15 cellular contexts compared by ENCODE assay signal in the genomic region with DNA sequence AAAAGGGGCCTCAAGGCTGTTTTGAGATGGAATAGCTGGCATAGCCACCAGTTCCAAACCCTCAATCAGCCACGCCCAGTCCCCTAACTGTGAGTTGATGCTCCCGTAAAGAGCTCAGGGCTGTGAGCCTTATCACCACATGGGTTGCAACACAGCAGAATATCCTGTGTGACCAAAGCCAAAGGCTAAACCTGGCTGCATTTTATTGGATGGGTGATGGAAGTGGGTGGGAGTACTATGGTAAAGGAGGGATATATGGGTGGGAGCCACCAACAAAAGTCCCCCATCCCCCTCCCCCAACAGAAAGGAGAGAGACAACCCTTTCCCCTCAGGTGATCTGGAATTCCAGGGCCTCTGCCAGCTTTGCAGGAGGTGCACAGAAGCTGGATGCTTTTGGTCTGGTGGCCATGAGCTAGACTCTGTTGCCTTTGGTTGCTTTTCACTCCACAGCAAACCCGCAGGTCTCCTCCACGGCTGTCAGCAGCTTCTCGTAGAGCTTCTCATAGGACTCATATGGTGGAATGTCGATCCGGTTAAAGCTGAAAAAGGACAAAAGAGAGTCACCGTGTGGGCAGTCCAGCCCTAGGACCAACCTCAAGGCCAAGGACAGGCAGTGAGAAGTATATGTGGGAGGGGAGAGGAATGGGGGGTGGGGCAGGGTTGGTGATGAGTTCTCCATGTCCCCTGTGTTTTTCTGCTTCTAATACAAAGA.
DNase-seq lines count a peak whose midpoint lies in the region; ATAC-seq, FAIRE-seq and TF ChIP-seq lines count a peak whose summit lies in the region.
"Had no signal": no experiment of that assay in that cellular context is flagged by ENCODE, and none has a peak within 500 bp of the region (broad histone marks: within the 10 kb centered on the region; RNA-seq: fewer than 3 reads in every experiment).

No MANE protein-coding gene starts in this region.

- FAIRE-seq in K562 (lab: Jason Lieb, UNC), result no peak
- FAIRE-seq: G401.6 had no signal

- 86% methylated on average over 8 of the region's 8 CpGs for WGBS in K562 (ENCODE audit: insufficient coverage, low coverage, missing lambda C conversion rate)

- H3K27me3 ChIP-seq in K562 (ENCODE audit: control insufficient read depth in 2 of 2, insufficient read depth in 2 of 2, low read length in 2 of 2) (no peaks in the 10 kb centered on the region), layer of hippocampus (ENCODE audit: control insufficient read depth, insufficient read depth, low read length) (no peaks in the 10 kb centered on the region), stomach smooth muscle (ENCODE audit: control insufficient read depth in 1 of 2, insufficient read depth in 2 of 2, low read length in 2 of 2) (no peaks in the 10 kb centered on the region), BE2C (no peaks in the 10 kb centered on the region), Karpas-422 (ENCODE audit: low read length) (no peaks in the 10 kb centered on the region)
- H3K27me3 ChIP-seq: brain microvascular endothelial cell had no signal

- no peaks in the 10 kb centered on the region for H3K9me1 ChIP-seq in K562 (ENCODE audit: control insufficient read depth, insufficient read depth, low read length)

- H3K79me2 ChIP-seq in K562 (ENCODE audit: control insufficient read depth, insufficient read depth, low read length) (no peaks in the 10 kb centered on the region), Karpas-422 (ENCODE audit: low read length) (no peaks in the 10 kb centered on the region)

- in situ Hi-C loops in K562 (cut with MboI), result no loop called here

- no TSS peak for BruUV-seq in K562 (replicated peaks; lab: Mats Ljungman, UMichigan)

- no peak overlapping the region for H3K27ac ChIP-seq in K562 (ENCODE audit: extremely low read depth, low read depth, low read length)
- peak overlapping the region; percentile 54 for H3K27ac ChIP-seq in layer of hippocampus (ENCODE audit: low read depth, low read length)
- peak overlapping the region; percentile 75 for H3K27ac ChIP-seq in stomach smooth muscle (ENCODE audit: low read length)
- H3K27ac ChIP-seq in Karpas-422 (ENCODE audit: low read length), result no peak overlapping the region
- H3K27ac ChIP-seq: brain microvascular endothelial cell had no signal

- TF ChIP-seq RAD21 in K562 (CRISPR knock-in tag; conservative IDR thresholded peaks at IDR 0.05 in 1 of 2, IDR thresholded peaks at IDR 0.05 in 1 of 2), result no peak

- CTCF ChIA-PET in K562 (lab: Yijun Ruan, JAX; ENCODE audit: low intra/inter-chr PET ratio), result no interaction called here

- intact Hi-C loops in K562 (cut with micrococcal nuclease), result no loop called here

- peak; percentile 34 for DNase-seq in MV-4-11 (lab: John Stamatoyannopoulos, UW)
- no peak for DNase-seq in K562 (ENCODE audit: extremely low read depth in 1 of 4, low spot score in 3 of 4)
- DNase-seq in BE2C, result no peak
- no peak for DNase-seq in Karpas-422
- DNase-seq in SHP77 (lab: John Stamatoyannopoulos, UW), result no peak
- DNase-seq: activated CD4-positive, alpha-beta T cell treated with anti-CD3 and anti-CD28 coated beads for 36 hours; CD4-positive, CD25-positive, alpha-beta regulatory T cell; NCI-H1105; NCI-H345 had no signal

- ATAC-seq in K562 (no peak), GM21360 (IDR thresholded peaks at IDR 0.05; ENCODE audit: unreplicated experiment) (no peak)
- ATAC-seq: activated CD4-positive, alpha-beta T cell treated with anti-CD3 and anti-CD28 coated beads for 36 hours had no signal

- H3K36me3 ChIP-seq in K562 (ENCODE audit: control insufficient read depth, insufficient read depth, low read length) (peaks cover 74% of the 10 kb centered on the region; the same call in 2 of the 3 replicates), stomach smooth muscle (ENCODE audit: control insufficient read depth in 2 of 2, insufficient read depth in 2 of 2, low read length in 2 of 2) (peaks cover 50 to 64% of the 10 kb centered on the region in 2 donors), BE2C (peaks cover 72% of the 10 kb centered on the region), Karpas-422 (ENCODE audit: insufficient read depth, low read length) (peaks cover 55% of the 10 kb centered on the region)

- TF ChIP-seq CTCF in K562 (IDR thresholded peaks at IDR 0.05 in 2 of 3, conservative IDR thresholded peaks at IDR 0.05 in 1 of 3; ENCODE audit: insufficient read depth in 2 of 3, low read depth in 1 of 3, low read length in 3 of 3), result no peak
- TF ChIP-seq CTCF in BE2C (IDR thresholded peaks at IDR 0.05; ENCODE audit: low read depth, low read length), result no peak

- H3K9ac ChIP-seq in K562 (ENCODE audit: insufficient read depth in 1 of 2, low read depth in 2 of 2, low read length in 2 of 2), result no peak overlapping the region
- no peak overlapping the region for H3K9ac ChIP-seq in stomach smooth muscle (ENCODE audit: low read length in 2 of 2)
- no peak overlapping the region for H3K9ac ChIP-seq in Karpas-422 (ENCODE audit: low read length)

- no peak for TF ChIP-seq EP300 in K562 (IDR thresholded peaks at IDR 0.05; ENCODE audit: low read length)

- TF ChIP-seq POLR2A in K562 (conservative IDR thresholded peaks at IDR 0.05), result no peak

- no peaks in the 10 kb centered on the region for H3K9me2 ChIP-seq in Karpas-422 (replicated peaks; ENCODE audit: insufficient read depth, low read length)

- H2AFZ ChIP-seq in K562 (ENCODE audit: low read depth, low read length) (no peak overlapping the region), Karpas-422 (ENCODE audit: low read length) (no peak overlapping the region)

- H3K4me1 ChIP-seq in K562 (replicated peaks in 1 of 2; ENCODE audit: control insufficient read depth in 2 of 2, insufficient read depth in 2 of 2, low read length in 2 of 2) (no peaks in the 10 kb centered on the region; a peak in 1 of 5 replicates), stomach smooth muscle (ENCODE audit: control insufficient read depth, insufficient read depth, low read length) (no peaks in the 10 kb centered on the region), BE2C (no peaks in the 10 kb centered on the region), Karpas-422 (ENCODE audit: low read length) (no peaks in the 10 kb centered on the region)

- POLR2A ChIA-PET in K562 (lab: Yijun Ruan, JAX), result interaction anchor here (0.6 to 2.7 kb wide), 7 partner anchors 8 to 43 kb away, joined by 3 to 6 read pairs (median 4); no protein-coding TSS in a partner anchor

- no peaks in the 10 kb centered on the region for H3K9me3 ChIP-seq in K562 (replicated peaks; ENCODE audit: control insufficient read depth, insufficient read depth, low read depth, low read length)
- peaks cover 0 to 9% of the 10 kb centered on the region in 2 donors for H3K9me3 ChIP-seq in stomach smooth muscle (ENCODE audit: control insufficient read depth in 2 of 2, low read length in 2 of 2)
- no peaks in the 10 kb centered on the region for H3K9me3 ChIP-seq in BE2C
- no peaks in the 10 kb centered on the region for H3K9me3 ChIP-seq in Karpas-422 (ENCODE audit: low read length)

- no peaks in the 10 kb centered on the region for H4K20me1 ChIP-seq in K562 (replicated peaks; ENCODE audit: control insufficient read depth, insufficient read depth, low read length)
- H4K20me1 ChIP-seq in Karpas-422 (ENCODE audit: insufficient read depth, low read depth, low read length), result 0 out of 2 replicates have a peak, but pooled peaks cover 4% of the 10 kb centered on the region

- H3K4me2 ChIP-seq in K562 (ENCODE audit: insufficient read depth, low read length) (no peak overlapping the region), Karpas-422 (ENCODE audit: low read depth, low read length, poor library complexity, severe bottlenecking) (no peak overlapping the region)

- no peak overlapping the region for H3K4me3 ChIP-seq in K562
- H3K4me3 ChIP-seq in stomach smooth muscle (ENCODE audit: low read length in 2 of 2), result no peak overlapping the region
- H3K4me3 ChIP-seq in BE2C (ENCODE audit: low read depth, low read length), result no peak overlapping the region
- no peak overlapping the region for H3K4me3 ChIP-seq in Karpas-422 (ENCODE audit: low read length)
- H3K4me3 ChIP-seq: lung had no signal

TF ChIP-seq in K562, 482 proteins besides CTCF, POLR2A, EP300 and RAD21:
- TF ChIP-seq CEBPB (tag; IDR thresholded peaks at IDR 0.05), result peak; percentile 28; the same call in 1 of the 2 replicates
- TF ChIP-seq POLR2AphosphoS5 (IDR thresholded peaks at IDR 0.05; ENCODE audit: control insufficient read depth, insufficient read depth, low read depth, low read length), result peak; percentile 31; the same call in 1 of the 2 replicates
- no peak for TF ChIP-seq ZNF57 (CRISPR knock-in tag; IDR thresholded peaks at IDR 0.05)
- TF ChIP-seq KDM1A (IDR thresholded peaks at IDR 0.05), result peak in 1 of 2 experiments; percentile 37; a peak in 1 of 4 replicates
TF ChIP-seq in K562: peak in this region for 3.

Comparison
In these comparisons a context has a peak if more than half of its experiments do, and no peak if none do; other contexts are left out.
1. H3K27ac ChIP-seq: peak in layer of hippocampus (single experiment) and stomach smooth muscle (single experiment); none in K562 (single experiment) and Karpas-422 (single experiment).